In genomic region chr15:49037546-49037940, GRCh38 we compare ENCODE assay signal across 19 cellular contexts. TPM values are rescaled to one million over a fixed set of nuclear protein-coding genes. Genes with fewer than 3 reads are reported as not detected.
DNase-seq lines count a peak whose midpoint lies in the region; TF ChIP-seq lines count a peak whose summit lies in the region.
"Had no signal": no experiment of that assay in that cellular context is flagged by ENCODE, and none has a peak within 500 bp of the region (broad histone marks: within the 10 kb centered on the region; RNA-seq: fewer than 3 reads in every experiment).

No MANE protein-coding gene starts in this region.

- POLR2A ChIA-PET in A673 (lab: Charles Lee; ENCODE audit: low non-redundant PET), result no interaction called here
- POLR2A ChIA-PET in GM10248 (lab: Yijun Ruan, JAX), result no interaction called here

- no peak overlapping the region for H3K4me3 ChIP-seq in A673 (ENCODE audit: low read depth, low read length, poor library complexity, severe bottlenecking)
- no peak overlapping the region for H3K4me3 ChIP-seq in KMS-11 (IDR thresholded peaks at IDR 0.05; ENCODE audit: insufficient read depth, low read depth, low read length)
- H3K4me3 ChIP-seq in colonic mucosa, result no peak overlapping the region
- H3K4me3 ChIP-seq: hepatocyte, K562, neural progenitor cell had no signal

- TF ChIP-seq CTCF in A673 (conservative IDR thresholded peaks at IDR 0.05; ENCODE audit: low read depth, low read length), result no peak
- TF ChIP-seq CTCF in KMS-11 (conservative IDR thresholded peaks at IDR 0.05; ENCODE audit: low read depth, low read length), result no peak
- no peak for TF ChIP-seq CTCF in brain (conservative IDR thresholded peaks at IDR 0.05)
- no peak for TF ChIP-seq CTCF in progenitor cell of endocrine pancreas (IDR thresholded peaks at IDR 0.05; ENCODE audit: unreplicated experiment)
- no peak for TF ChIP-seq CTCF in GM10248 (IDR thresholded peaks at IDR 0.05; ENCODE audit: control extremely low read depth, extremely low read depth, low read depth, missing control alignments)
- TF ChIP-seq CTCF in colonic mucosa (IDR thresholded peaks at IDR 0.05), result no peak

- DNase-seq in A673 (ENCODE audit: low spot score), result peak; percentile 51
- peak; percentile 17 for DNase-seq in myocyte (ENCODE audit: low read depth)
- DNase-seq in progenitor cell of endocrine pancreas (ENCODE audit: low spot score, unreplicated experiment), result no peak
- DNase-seq in GM10248 (ENCODE audit: extremely low spot score), result no peak
- no peak for DNase-seq in NCI-H146 (lab: John Stamatoyannopoulos, UW)
- DNase-seq in colonic mucosa, result no peak
- DNase-seq: activated CD4-positive, alpha-beta T cell treated with anti-CD3 and anti-CD28 coated beads, Interleukin-2, amount 10 ng/mL, durations not matched to agents 7 days and 5 days; activated gamma-delta T cell treated with Interleukin-2 at 50 U/mL for 16 hours; aorta; mesendoderm; NCI-H2029 treated with DMSO at 0.1 percent for 48 hours; RPMI8226; stimulated activated CD4-positive, alpha-beta T cell treated with anti-CD3 and anti-CD28 coated beads, Interleukin-12 subunit alpha, Interleukin-12 subunit beta, amount 100 ng/mL, for 4 hours had no signal

- H3K4me1 Mint-ChIP-seq in brain (peaks cover 61% of the 10 kb centered on the region), progenitor cell of endocrine pancreas (ENCODE audit: low read depth) (peaks cover 5% of the 10 kb centered on the region)

- CTCF ChIA-PET in A673 (lab: Charles Lee) (no interaction called here), GM10248 (lab: Yijun Ruan, JAX) (interaction anchor here (0.9 to 1.6 kb wide), 4 partner anchors 9 to 62 kb away, joined by 3 read pairs; partner anchors contain the start of gene SECISBP2L)

- H3K4me2 ChIP-seq in KMS-11, result peak overlapping the region; percentile 34; the same call in 1 of the 2 replicates
- H3K4me2 ChIP-seq: hepatocyte, neural progenitor cell had no signal

- no peak overlapping the region for H3K9ac ChIP-seq in KMS-11
- H3K9ac ChIP-seq in colonic mucosa (ENCODE audit: low read depth in 2 of 2, low read length in 2 of 2), result no peak overlapping the region
- H3K9ac ChIP-seq: neural progenitor cell had no signal

- peaks cover 40% of the 10 kb centered on the region for H3K79me2 ChIP-seq in KMS-11 (ENCODE audit: insufficient read depth, low read depth)

- H3K4me1 ChIP-seq in A673 (ENCODE audit: insufficient read depth, low read length, poor library complexity, severe bottlenecking) (peaks cover 15% of the 10 kb centered on the region), KMS-11 (ENCODE audit: low read depth, poor library complexity, severe bottlenecking) (peaks cover 32% of the 10 kb centered on the region), colonic mucosa (no peaks in the 10 kb centered on the region)

- H3K27ac Mint-ChIP-seq in brain, result peak overlapping the region in 2 of 5 experiments; percentile 39 to 55
- H3K27ac Mint-ChIP-seq in progenitor cell of endocrine pancreas, result no peak overlapping the region
- H3K27ac Mint-ChIP-seq: activated CD4-positive, alpha-beta T cell treated with anti-CD3 and anti-CD28 coated beads, Interleukin-2, amount 10 ng/mL, durations not matched to agents 7 days and 5 days; neural progenitor cell had no signal

- H3K4me3 Mint-ChIP-seq in brain, result peak overlapping the region in 3 of 5 experiments; percentile 18 to 49 (median 20)
- H3K4me3 Mint-ChIP-seq in progenitor cell of endocrine pancreas (ENCODE audit: low read depth), result no peak overlapping the region
- H3K4me3 Mint-ChIP-seq: activated CD4-positive, alpha-beta T cell treated with anti-CD3 and anti-CD28 coated beads, Interleukin-2, amount 10 ng/mL, durations not matched to agents 7 days and 5 days; neural progenitor cell had no signal

- no peaks in the 10 kb centered on the region for H3K9me3 ChIP-seq in A673 (ENCODE audit: low read depth, low read length, poor library complexity, severe bottlenecking)
- H3K9me3 ChIP-seq in colonic mucosa, result no peaks in the 10 kb centered on the region

- no peaks in the 10 kb centered on the region for H3K27me3 Mint-ChIP-seq in brain
- no peaks in the 10 kb centered on the region for H3K27me3 Mint-ChIP-seq in progenitor cell of endocrine pancreas
- H3K27me3 Mint-ChIP-seq: activated CD4-positive, alpha-beta T cell treated with anti-CD3 and anti-CD28 coated beads, Interleukin-2, amount 10 ng/mL, durations not matched to agents 7 days and 5 days had no signal

- no peak overlapping the region for H2AFZ ChIP-seq in KMS-11 (ENCODE audit: low read depth)
- H2AFZ ChIP-seq: hepatocyte, neural progenitor cell had no signal

- intact Hi-C loops in A673 (cut with micrococcal nuclease; ENCODE audit: unreplicated experiment) (loop anchor here (10.0 kb wide), 1 partner anchor 173 kb away; no protein-coding TSS in a partner anchor), colonic mucosa (cut with DNase I) (no loop called here)

- H3K9me3 Mint-ChIP-seq in brain (peaks cover 0 to 10% (median 3%) of the 10 kb centered on the region in 5 experiments), progenitor cell of endocrine pancreas (ENCODE audit: low read depth) (no peaks in the 10 kb centered on the region)
- H3K9me3 Mint-ChIP-seq: activated CD4-positive, alpha-beta T cell treated with anti-CD3 and anti-CD28 coated beads, Interleukin-2, amount 10 ng/mL, durations not matched to agents 7 days and 5 days; neural progenitor cell had no signal

- BruUV-seq in A673 (replicated peaks; lab: Mats Ljungman, UMichigan), result no TSS peak

- H3K36me3 ChIP-seq in A673 (ENCODE audit: insufficient read depth, low read length, poor library complexity, severe bottlenecking) (peaks cover 6% of the 10 kb centered on the region), KMS-11 (ENCODE audit: insufficient read depth) (no peaks in the 10 kb centered on the region), colonic mucosa (no peaks in the 10 kb centered on the region)
- H3K36me3 ChIP-seq: neural progenitor cell had no signal

- peaks cover 34% of the 10 kb centered on the region for H3K36me3 Mint-ChIP-seq in brain
- peaks cover 5% of the 10 kb centered on the region for H3K36me3 Mint-ChIP-seq in progenitor cell of endocrine pancreas (ENCODE audit: insufficient read depth)

- H4K20me1 ChIP-seq in KMS-11 (ENCODE audit: insufficient read depth), result no peaks in the 10 kb centered on the region

- no peak overlapping the region for H3K27ac ChIP-seq in A673 (ENCODE audit: low read depth, low read length, poor library complexity, severe bottlenecking)
- H3K27ac ChIP-seq in KMS-11, result no peak overlapping the region
- H3K27ac ChIP-seq in colonic mucosa, result no peak overlapping the region
- H3K27ac ChIP-seq: C4-2B, hepatocyte, neural progenitor cell had no signal

- H3K27me3 ChIP-seq in A673 (replicated peaks; ENCODE audit: insufficient read depth, low read depth, low read length, poor library complexity), result no peaks in the 10 kb centered on the region
- no peaks in the 10 kb centered on the region for H3K27me3 ChIP-seq in KMS-11 (ENCODE audit: insufficient read depth, low read depth)
- H3K27me3 ChIP-seq in colonic mucosa, result no peaks in the 10 kb centered on the region
- H3K27me3 ChIP-seq: hepatocyte, neural progenitor cell had no signal

RNA-seq across cellular contexts. Expression of gene SECISBP2L, which starts 8.7 kb away (rescaled TPM):
- 36.4 and 36.8 TPM in 2 replicates for total RNA-seq in A673 (2021)
- 19.1 TPM for polyA plus RNA-seq in brain (ENCODE audit: insufficient read depth, low read depth, low replicate concordance)
- 41.3 and 44.3 TPM in 2 replicates for total RNA-seq in myocyte
- 14.3 TPM for polyA plus RNA-seq in myocyte (2012)
- 54.3 and 55.0 TPM in 2 replicates for total RNA-seq in progenitor cell of endocrine pancreas
- total RNA-seq in colonic mucosa, result 10 to 100 TPM; 26.9 to 45.2 TPM

Comparison
In these comparisons a context has a peak if more than half of its experiments do, and no peak if none do; other contexts are left out.
1. DNase-seq: peak in A673 (single experiment) and myocyte (single experiment); none in progenitor cell of endocrine pancreas (single experiment), GM10248 (single experiment), NCI-H146 (single experiment) and colonic mucosa (single experiment).